Comparison of ENCODE assay signal across 32 cellular contexts in the genomic region with DNA sequence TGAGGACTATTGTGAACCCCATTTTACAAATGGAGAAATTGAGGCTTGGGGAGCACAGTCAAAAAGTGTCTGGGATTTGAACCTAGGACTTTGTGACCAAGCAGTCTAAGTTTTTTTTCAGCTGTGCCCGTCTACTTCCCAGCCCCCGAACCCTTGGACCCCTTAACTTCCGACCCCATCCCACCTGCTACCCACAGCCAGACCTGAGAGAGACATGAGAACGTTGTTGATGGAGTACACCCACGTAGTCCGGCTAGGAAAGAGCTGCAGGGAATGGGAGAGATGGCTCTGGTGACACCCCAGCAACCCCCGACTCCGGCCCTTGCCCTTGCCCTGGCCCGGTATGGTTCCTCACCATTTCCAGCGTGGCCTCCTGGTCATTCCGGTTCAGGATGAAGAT.
"Had no signal": no experiment of that assay in that cellular context is flagged by ENCODE, and none has a peak within 500 bp of the region (broad histone marks: within the 10 kb centered on the region; RNA-seq: fewer than 3 reads in every experiment).

No MANE protein-coding gene starts in this region.

- H3K27me3 ChIP-seq: colonic mucosa, foreskin keratinocyte, hepatocyte, neutrophil, thyroid gland had no signal

- H3K27ac ChIP-seq: colonic mucosa, esophagus muscularis mucosa, foreskin keratinocyte, gastroesophageal sphincter, heart left ventricle, hepatocyte, neutrophil, parathyroid adenoma, stomach, thyroid gland had no signal

- H3K79me2 ChIP-seq: hepatocyte, parathyroid adenoma had no signal

- H3K36me3 ChIP-seq: colonic mucosa, esophagus muscularis mucosa, gastroesophageal sphincter, heart left ventricle, neutrophil, stomach, thyroid gland had no signal

- H3K27ac Mint-ChIP-seq: dendritic cell treated with granulocyte-macrophage colony-stimulating factor and Interleukin-4, amounts not matched to agents 40 ng/mL and 50 ng/mL, for 4 days; endodermal cell; mesothelial cell of epicardium; natural killer cell treated with Interleukin-12 subunit alpha and Interleukin-12 subunit beta and Interleukin-15 and Interleukin-18, amount 100 ng/mL, for 72 hours; progenitor cell of endocrine pancreas had no signal

- H3K9me3 Mint-ChIP-seq: dendritic cell treated with granulocyte-macrophage colony-stimulating factor and Interleukin-4, amounts not matched to agents 40 ng/mL and 50 ng/mL, for 4 days; endodermal cell; mesothelial cell of epicardium; naive B cell; natural killer cell treated with Interleukin-12 subunit alpha and Interleukin-12 subunit beta and Interleukin-15 and Interleukin-18, amount 100 ng/mL, for 72 hours; neural crest cell had no signal

- FAIRE-seq: endothelial cell of umbilical vein, kidney had no signal

- H3K4me3 Mint-ChIP-seq: dendritic cell treated with granulocyte-macrophage colony-stimulating factor and Interleukin-4, amounts not matched to agents 40 ng/mL and 50 ng/mL, for 4 days; endodermal cell; mesothelial cell of epicardium; naive B cell; natural killer cell treated with Interleukin-12 subunit alpha and Interleukin-12 subunit beta and Interleukin-15 and Interleukin-18, amount 100 ng/mL, for 72 hours; neural crest cell had no signal

- H2AFZ ChIP-seq: hepatocyte, parathyroid adenoma had no signal

- H3K4me2 ChIP-seq: hepatocyte, smooth muscle cell had no signal

- H3K9ac ChIP-seq: parathyroid adenoma had no signal

- H3K9me3 ChIP-seq: colonic mucosa, esophagus muscularis mucosa, gastroesophageal sphincter, heart left ventricle, mucosa of descending colon, neutrophil, stomach, thyroid gland had no signal

- H3K4me1 ChIP-seq: colonic mucosa, foreskin keratinocyte, parathyroid adenoma had no signal

- H3K4me1 Mint-ChIP-seq: endodermal cell had no signal

- H3K4me3 ChIP-seq: colonic mucosa, esophagus muscularis mucosa, gastroesophageal sphincter, heart left ventricle, hepatocyte, lung, mucosa of descending colon, smooth muscle cell, stomach, thyroid gland had no signal

- H3K27me3 Mint-ChIP-seq: dendritic cell treated with granulocyte-macrophage colony-stimulating factor and Interleukin-4, amounts not matched to agents 40 ng/mL and 50 ng/mL, for 4 days; naive B cell; natural killer cell treated with Interleukin-12 subunit alpha and Interleukin-12 subunit beta and Interleukin-15 and Interleukin-18, amount 100 ng/mL, for 72 hours had no signal

- ATAC-seq: foreskin keratinocyte, gastroesophageal sphincter, heart left ventricle, left lobe of liver, mucosa of descending colon, sciatic nerve had no signal

- DNase-seq: colonic mucosa; effector CD8-positive, alpha-beta T cell; endodermal cell; foreskin keratinocyte; heart left ventricle; kidney; mesenchymal stem cell; mucosa of descending colon; naive B cell; stimulated activated CD4-positive, alpha-beta T cell treated with anti-CD3 and anti-CD28 coated beads, Interleukin-12 subunit alpha, Interleukin-12 subunit beta, amount 100 ng/mL, for 4 hours; stimulated activated CD4-positive, alpha-beta T cell treated with anti-CD3 and anti-CD28 coated beads, Interleukin-1b, Interleukin-23, amount 100 ng/mL, for 48 hours; stimulated activated CD4-positive, alpha-beta T cell treated with anti-CD3 and anti-CD28 coated beads, Interleukin-4, amount 100 ng/mL, for 1 hour; stimulated activated CD8-positive, alpha-beta memory T cell treated with anti-CD3 and anti-CD28 coated beads, Interleukin-4, amount 100 ng/mL, for 48 hours; stimulated activated naive CD4-positive, alpha-beta T cell; stomach; thyroid gland; trophoblast cell had no signal

- H3K36me3 Mint-ChIP-seq: mesothelial cell of epicardium had no signal
